ENCODE assay signal across 11 cellular contexts in the genomic region with DNA sequence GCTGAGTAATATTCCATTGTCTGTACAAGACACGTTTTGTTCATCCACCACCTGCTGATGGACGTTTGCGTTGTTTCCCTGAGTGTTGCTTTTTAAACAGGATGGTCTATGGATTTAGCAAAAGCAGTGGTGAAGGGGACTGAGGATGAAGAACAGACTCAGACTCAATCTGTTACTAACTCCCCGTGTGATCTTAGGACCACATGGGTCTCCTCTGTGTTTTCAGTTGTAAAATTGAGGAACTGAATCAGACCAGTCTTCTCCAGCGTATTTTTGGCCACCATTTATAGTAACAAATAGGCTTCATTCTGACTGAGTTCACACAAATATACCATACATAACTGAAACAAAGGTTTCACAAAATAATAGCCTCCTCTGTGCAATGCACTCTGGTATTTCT.
A peak's percentile ranks its signal among the peaks of the same experiment; 100 is the strongest.
DNase-seq lines count a peak whose midpoint lies in the region; ATAC-seq and TF ChIP-seq lines count a peak whose summit lies in the region.
"Had no signal": no experiment of that assay in that cellular context is flagged by ENCODE, and none has a peak within 500 bp of the region (broad histone marks: within the 10 kb centered on the region; RNA-seq: fewer than 3 reads in every experiment).

No MANE protein-coding gene starts in this region.

- peak overlapping the region; percentile 63 for H3K27ac Mint-ChIP-seq in chondrocyte (ENCODE audit: unreplicated experiment)
- H3K27ac Mint-ChIP-seq: activated CD8-positive, alpha-beta memory T cell treated with anti-CD3 and anti-CD28 coated beads, Interleukin-2, amount 10 ng/mL, durations not matched to agents 7 days and 5 days had no signal

- no peaks in the 10 kb centered on the region for H3K9me3 Mint-ChIP-seq in chondrocyte (ENCODE audit: low read depth)

- H3K9me3 ChIP-seq in mesenchymal stem cell (ENCODE audit: control insufficient read depth, low read length) (no peaks in the 10 kb centered on the region), esophagus muscularis mucosa (no peaks in the 10 kb centered on the region)

- no peak overlapping the region for H4K91ac ChIP-seq in mesenchymal stem cell (ENCODE audit: low read length)

- DNase-seq in chondrocyte (ENCODE audit: low spot score) (no peak), superior temporal gyrus (ENCODE audit: extremely low spot score) (no peak), mesenchymal stem cell (no peak), esophagus muscularis mucosa (ENCODE audit: extremely low spot score) (no peak)
- DNase-seq in NK-92 treated with Interleukin-12 subunit alpha and Interleukin-12 subunit beta, amount 100 ng/mL, for 24 hours (lab: John Stamatoyannopoulos, UW), result no peak
- DNase-seq: activated CD8-positive, alpha-beta memory T cell treated with anti-CD3 and anti-CD28 coated beads, Interleukin-2, amount 10 ng/mL, durations not matched to agents 7 days and 5 days; left ventricle myocardium superior had no signal

- no peak overlapping the region for H3K4me2 ChIP-seq in mesenchymal stem cell (ENCODE audit: low read length, poor library complexity, severe bottlenecking)

- no peak overlapping the region for H2BK120ac ChIP-seq in mesenchymal stem cell (ENCODE audit: low read depth, low read length)

- no peak overlapping the region for H3K4me3 Mint-ChIP-seq in chondrocyte (ENCODE audit: unreplicated experiment)
- H3K4me3 Mint-ChIP-seq: activated CD8-positive, alpha-beta memory T cell treated with anti-CD3 and anti-CD28 coated beads, Interleukin-2, amount 10 ng/mL, durations not matched to agents 7 days and 5 days had no signal

- no peak overlapping the region for H3K4ac ChIP-seq in mesenchymal stem cell (ENCODE audit: low read depth in 1 of 2, low read length in 2 of 2)

- 96% methylated on average over 5 of the region's 5 CpGs for WGBS in mesenchymal stem cell
- 85% methylated on average over 5 of the region's 5 CpGs for WGBS in esophagus muscularis mucosa

- no peak overlapping the region for H2AK5ac ChIP-seq in mesenchymal stem cell (ENCODE audit: low read length, severe bottlenecking)

- H3K4me1 ChIP-seq in mesenchymal stem cell (ENCODE audit: control insufficient read depth, insufficient read depth, low read depth, low read length), result peaks cover 3% of the 10 kb centered on the region
- H3K4me1 ChIP-seq in esophagus muscularis mucosa, result peaks cover 12 to 38% (median 28%) of the 10 kb centered on the region in 4 donors

- H3K23ac ChIP-seq in mesenchymal stem cell (ENCODE audit: low read length in 2 of 2), result no peak overlapping the region

- no peak overlapping the region for H2BK12ac ChIP-seq in mesenchymal stem cell (ENCODE audit: low read length in 2 of 2)

- H3K14ac ChIP-seq in mesenchymal stem cell (ENCODE audit: low read length in 2 of 2), result no peak overlapping the region

- peaks cover 54% of the 10 kb centered on the region for H3K4me1 Mint-ChIP-seq in chondrocyte (ENCODE audit: low read depth)

- ATAC-seq in GM18873 (IDR thresholded peaks at IDR 0.05; ENCODE audit: low FRiP score, unreplicated experiment) (peak; percentile 65), GM21737 (IDR thresholded peaks at IDR 0.05; ENCODE audit: unreplicated experiment) (peak; percentile 73), HG03280 (IDR thresholded peaks at IDR 0.05; ENCODE audit: unreplicated experiment) (peak; percentile 87)
- ATAC-seq: activated CD8-positive, alpha-beta memory T cell treated with anti-CD3 and anti-CD28 coated beads, Interleukin-2, amount 10 ng/mL, durations not matched to agents 7 days and 5 days; left ventricle myocardium superior had no signal

- no peak overlapping the region for H2BK15ac ChIP-seq in mesenchymal stem cell (ENCODE audit: low read depth, poor library complexity, severe bottlenecking)

- no peak for TF ChIP-seq EP300 in esophagus muscularis mucosa (IDR thresholded peaks at IDR 0.05)

- no peak for TF ChIP-seq POLR2A in esophagus muscularis mucosa (IDR thresholded peaks at IDR 0.05; ENCODE audit: low read depth)

- H3K27ac ChIP-seq in mesenchymal stem cell (ENCODE audit: low read length, poor library complexity, severe bottlenecking) (no peak overlapping the region), esophagus muscularis mucosa (replicated peaks in 1 of 4) (no peak overlapping the region)
- H3K27ac ChIP-seq: brain microvascular endothelial cell had no signal

- H3K36me3 ChIP-seq in mesenchymal stem cell (ENCODE audit: control insufficient read depth in 1 of 2, insufficient read depth in 2 of 2, low read depth in 1 of 2, low read length in 2 of 2) (no peaks in the 10 kb centered on the region), esophagus muscularis mucosa (no peaks in the 10 kb centered on the region)
- H3K36me3 ChIP-seq: brain microvascular endothelial cell had no signal

- peaks cover 1% of the 10 kb centered on the region for H3K36me3 Mint-ChIP-seq in chondrocyte (ENCODE audit: low read depth)

- H3K27me3 ChIP-seq in mesenchymal stem cell (ENCODE audit: control insufficient read depth in 1 of 2, insufficient read depth in 1 of 2, low read length in 2 of 2), result no peaks in the 10 kb centered on the region
- no peaks in the 10 kb centered on the region for H3K27me3 ChIP-seq in esophagus muscularis mucosa
- H3K27me3 ChIP-seq: brain microvascular endothelial cell had no signal

- peaks cover 32% of the 10 kb centered on the region for H3K79me1 ChIP-seq in mesenchymal stem cell (replicated peaks; ENCODE audit: low read length, poor library complexity, severe bottlenecking)

- no peaks in the 10 kb centered on the region for H3K27me3 Mint-ChIP-seq in chondrocyte (ENCODE audit: low read depth)
- H3K27me3 Mint-ChIP-seq: activated CD8-positive, alpha-beta memory T cell treated with anti-CD3 and anti-CD28 coated beads, Interleukin-2, amount 10 ng/mL, durations not matched to agents 7 days and 5 days had no signal

- no peak overlapping the region for H4K8ac ChIP-seq in mesenchymal stem cell (ENCODE audit: low read length)

- intact Hi-C loops in esophagus muscularis mucosa (cut with DNase I), result no loop called here

- H3K4me3 ChIP-seq in mesenchymal stem cell (ENCODE audit: insufficient read depth in 1 of 2, low read depth in 1 of 2, low read length in 2 of 2) (no peak overlapping the region), esophagus muscularis mucosa (no peak overlapping the region)

- H2AFZ ChIP-seq in mesenchymal stem cell (ENCODE audit: low read depth, low read length), result no peak overlapping the region

- no peak overlapping the region for H3K9ac ChIP-seq in mesenchymal stem cell (ENCODE audit: low read length)

- no peak overlapping the region for H3K18ac ChIP-seq in mesenchymal stem cell (ENCODE audit: low read depth in 1 of 2, low read length in 2 of 2)

- no peak overlapping the region for H2BK5ac ChIP-seq in mesenchymal stem cell (ENCODE audit: low read depth, low read length, poor library complexity, severe bottlenecking)

- TF ChIP-seq CTCF in chondrocyte (IDR thresholded peaks at IDR 0.05) (no peak), esophagus muscularis mucosa (IDR thresholded peaks at IDR 0.05) (no peak)
